ENCODE assay signal across 2 cellular contexts in the genomic region with DNA sequence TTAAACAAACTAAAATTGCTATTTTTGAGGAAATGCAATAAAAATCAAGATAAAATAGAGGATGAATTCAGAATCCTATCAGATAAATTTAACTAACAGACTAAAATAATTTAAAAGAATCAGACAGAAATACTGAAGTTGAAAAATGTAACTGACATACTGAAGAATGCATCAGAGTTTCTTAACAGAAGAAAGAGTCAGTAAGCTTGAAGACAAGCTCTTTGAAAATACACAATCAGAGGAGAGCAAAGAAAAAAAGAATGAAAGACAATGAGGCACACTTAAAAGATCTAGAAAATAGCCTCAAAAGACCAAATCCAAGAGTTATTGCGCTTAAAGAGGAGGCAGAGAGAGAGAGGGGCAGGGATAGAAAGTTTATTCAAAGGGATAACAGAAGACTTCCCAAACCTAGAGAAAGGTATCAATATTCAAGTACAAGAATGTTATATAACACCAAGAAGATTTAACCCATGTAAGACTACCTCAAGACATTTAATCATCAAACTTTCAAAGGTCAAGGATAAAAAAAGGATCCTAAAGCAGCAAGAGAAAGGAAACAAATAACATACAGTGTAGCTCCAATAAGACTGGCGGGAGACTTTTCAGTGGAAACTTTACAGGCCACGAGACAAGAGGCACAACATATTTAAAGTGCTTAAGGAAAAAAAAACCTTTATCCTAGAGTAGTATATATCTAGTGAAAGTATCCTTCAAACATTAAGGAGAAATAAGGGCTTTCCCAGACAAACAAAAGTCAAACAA.
TF ChIP-seq lines count a peak whose summit lies in the region.

No MANE protein-coding gene starts in this region.

TF ChIP-seq in HepG2, 621 proteins besides CTCF, POLR2A, EP300 and RAD21:
- TF ChIP-seq, protein P1, sequence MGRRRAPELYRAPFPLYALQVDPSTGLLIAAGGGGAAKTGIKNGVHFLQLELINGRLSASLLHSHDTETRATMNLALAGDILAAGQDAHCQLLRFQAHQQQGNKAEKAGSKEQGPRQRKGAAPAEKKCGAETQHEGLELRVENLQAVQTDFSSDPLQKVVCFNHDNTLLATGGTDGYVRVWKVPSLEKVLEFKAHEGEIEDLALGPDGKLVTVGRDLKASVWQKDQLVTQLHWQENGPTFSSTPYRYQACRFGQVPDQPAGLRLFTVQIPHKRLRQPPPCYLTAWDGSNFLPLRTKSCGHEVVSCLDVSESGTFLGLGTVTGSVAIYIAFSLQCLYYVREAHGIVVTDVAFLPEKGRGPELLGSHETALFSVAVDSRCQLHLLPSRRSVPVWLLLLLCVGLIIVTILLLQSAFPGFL (CRISPR knock-in tag; IDR thresholded peaks at IDR 0.05), result no peak
- TF ChIP-seq ZNF160 (CRISPR knock-in tag; IDR thresholded peaks at IDR 0.05), result peak; percentile 97

TF ChIP-seq in HEK293, 187 proteins besides CTCF, POLR2A, EP300 and RAD21:
- TF ChIP-seq ZNF791 (tag by site-specific recombination; IDR thresholded peaks at IDR 0.05) (peak; percentile 96), TRIM28 (IDR thresholded peaks at IDR 0.05; ENCODE audit: borderline replicate concordance, low read length) (no peak), SETDB1 (IDR thresholded peaks at IDR 0.05; ENCODE audit: insufficient read length, low read length) (peak; percentile 76)
- TF ChIP-seq, protein P2, sequence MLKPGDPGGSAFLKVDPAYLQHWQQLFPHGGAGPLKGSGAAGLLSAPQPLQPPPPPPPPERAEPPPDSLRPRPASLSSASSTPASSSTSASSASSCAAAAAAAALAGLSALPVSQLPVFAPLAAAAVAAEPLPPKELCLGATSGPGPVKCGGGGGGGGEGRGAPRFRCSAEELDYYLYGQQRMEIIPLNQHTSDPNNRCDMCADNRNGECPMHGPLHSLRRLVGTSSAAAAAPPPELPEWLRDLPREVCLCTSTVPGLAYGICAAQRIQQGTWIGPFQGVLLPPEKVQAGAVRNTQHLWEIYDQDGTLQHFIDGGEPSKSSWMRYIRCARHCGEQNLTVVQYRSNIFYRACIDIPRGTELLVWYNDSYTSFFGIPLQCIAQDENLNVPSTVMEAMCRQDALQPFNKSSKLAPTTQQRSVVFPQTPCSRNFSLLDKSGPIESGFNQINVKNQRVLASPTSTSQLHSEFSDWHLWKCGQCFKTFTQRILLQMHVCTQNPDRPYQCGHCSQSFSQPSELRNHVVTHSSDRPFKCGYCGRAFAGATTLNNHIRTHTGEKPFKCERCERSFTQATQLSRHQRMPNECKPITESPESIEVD (tag by site-specific recombination; IDR thresholded peaks at IDR 0.05), result no peak
